ENCODE assay signal across 23 cellular contexts in the genomic region with DNA sequence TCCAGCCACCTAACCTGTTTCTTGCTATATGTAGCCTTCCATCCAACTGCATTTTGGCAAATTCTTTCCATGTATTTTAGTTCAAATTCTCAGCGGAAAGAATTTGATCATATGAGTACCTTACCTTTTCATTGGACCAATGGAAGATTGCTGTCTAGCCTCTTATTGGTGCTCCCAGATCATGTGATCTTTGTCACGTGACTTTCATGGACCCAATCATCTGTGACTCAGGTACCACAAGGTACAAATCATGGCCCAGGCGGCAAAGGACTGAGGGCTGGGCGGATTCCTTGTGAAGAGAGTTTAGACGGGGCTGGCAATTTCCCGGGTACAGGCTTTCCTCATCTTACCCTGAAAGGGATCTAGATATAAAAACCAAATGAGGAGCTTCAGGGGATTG.
DNase-seq lines count a peak whose midpoint lies in the region; ATAC-seq, FAIRE-seq and TF ChIP-seq lines count a peak whose summit lies in the region.
"Had no signal": no experiment of that assay in that cellular context is flagged by ENCODE, and none has a peak within 500 bp of the region (broad histone marks: within the 10 kb centered on the region; RNA-seq: fewer than 3 reads in every experiment).

No MANE protein-coding gene starts in this region.

- no peak overlapping the region for H3K4me2 ChIP-seq in astrocyte (ENCODE audit: low read length)
- H3K4me2 ChIP-seq: BLaER1 treated with 17β-estradiol and CSF1 and Interleukin-3, amounts not matched to agents 10 nM and 100 nM had no signal

- H3K27me3 ChIP-seq in cardiac muscle cell, result no peaks in the 10 kb centered on the region
- H3K27me3 ChIP-seq in heart left ventricle, result no peaks in the 10 kb centered on the region
- H3K27me3 ChIP-seq in astrocyte (ENCODE audit: insufficient read depth, low read length), result no peaks in the 10 kb centered on the region
- H3K27me3 ChIP-seq in esophagus muscularis mucosa, result no peaks in the 10 kb centered on the region
- no peaks in the 10 kb centered on the region for H3K27me3 ChIP-seq in brain microvascular endothelial cell (replicated peaks)
- H3K27me3 ChIP-seq: BLaER1 treated with 17β-estradiol and CSF1 and Interleukin-3, amounts not matched to agents 10 nM and 100 nM had no signal

- no peak overlapping the region for H3K4me3 Mint-ChIP-seq in astrocyte (ENCODE audit: unreplicated experiment)
- H3K4me3 Mint-ChIP-seq: B cell; CD8-positive, alpha-beta T cell; HFFc6 had no signal

- intact Hi-C loops in heart left ventricle (cut with DNase I) (no loop called here), esophagus muscularis mucosa (cut with DNase I) (no loop called here)

- H3K9ac ChIP-seq in astrocyte (ENCODE audit: low read length), result no peak overlapping the region
- H3K9ac ChIP-seq: BLaER1 treated with 17β-estradiol and CSF1 and Interleukin-3, amounts not matched to agents 10 nM and 100 nM; GM23248 had no signal

- TF ChIP-seq CTCF in cardiac muscle cell (IDR thresholded peaks at IDR 0.05; ENCODE audit: low read depth, low read length) (no peak), heart left ventricle (IDR thresholded peaks at IDR 0.05) (no peak), astrocyte (IDR thresholded peaks at IDR 0.05; ENCODE audit: insufficient read depth, low read depth, low read length) (no peak), esophagus muscularis mucosa (IDR thresholded peaks at IDR 0.05) (no peak), brain microvascular endothelial cell (IDR thresholded peaks at IDR 0.05; ENCODE audit: low read depth, low read length, missing control alignments) (no peak)

- peak overlapping the region; percentile 44 for H3K27ac ChIP-seq in cardiac muscle cell
- H3K27ac ChIP-seq in heart left ventricle, result no peak overlapping the region
- no peak overlapping the region for H3K27ac ChIP-seq in astrocyte (ENCODE audit: low read depth, low read length)
- no peak overlapping the region for H3K27ac ChIP-seq in esophagus muscularis mucosa (replicated peaks in 1 of 4)
- no peak overlapping the region for H3K27ac ChIP-seq in brain microvascular endothelial cell
- H3K27ac ChIP-seq: 22Rv1; BLaER1 treated with 17β-estradiol and CSF1 and Interleukin-3, amounts not matched to agents 10 nM and 100 nM; GM23248 had no signal

- TF ChIP-seq EP300 in Ishikawa (IDR thresholded peaks at IDR 0.05; ENCODE audit: borderline replicate concordance) (no peak), esophagus muscularis mucosa (IDR thresholded peaks at IDR 0.05) (no peak)

- H4K20me1 ChIP-seq in astrocyte (ENCODE audit: insufficient read depth, low read length), result no peaks in the 10 kb centered on the region
- H4K20me1 ChIP-seq: BLaER1 treated with 17β-estradiol and CSF1 and Interleukin-3, amounts not matched to agents 10 nM and 100 nM had no signal

- WGBS in heart left ventricle, 4 donors, result 91 to 95% (median 93%) methylated on average over 6 of the region's 6 CpGs
- 78% methylated on average over 6 of the region's 6 CpGs for WGBS in esophagus muscularis mucosa

- no peaks in the 10 kb centered on the region for H3K79me2 ChIP-seq in astrocyte (ENCODE audit: insufficient read depth, low read length)

- H3K4me1 Mint-ChIP-seq in astrocyte (ENCODE audit: low read depth, unreplicated experiment), result peaks cover 8% of the 10 kb centered on the region

- no peak for FAIRE-seq in astrocyte (lab: Jason Lieb, UNC)
- FAIRE-seq: G401.6, GM12892, GM18507 had no signal

- H3K4me1 ChIP-seq in cardiac muscle cell (ENCODE audit: low read depth) (peaks cover 10% of the 10 kb centered on the region), heart left ventricle (peaks cover 0 to 5% (median 0%) of the 10 kb centered on the region in 12 donors), astrocyte (ENCODE audit: insufficient read depth, low read length) (no peaks in the 10 kb centered on the region), esophagus muscularis mucosa (no peaks in the 10 kb centered on the region)

- DNase-seq in cardiac muscle cell (ENCODE audit: low read depth in 1 of 2, low spot score in 1 of 2) (no peak), heart left ventricle (no peak), astrocyte (ENCODE audit: low read depth) (no peak), esophagus muscularis mucosa (ENCODE audit: extremely low spot score) (peak; percentile 29), brain microvascular endothelial cell (no peak), ureter (ENCODE audit: low spot score) (no peak)
- DNase-seq: CD8-positive, alpha-beta T cell; DMS 273 treated with DMSO at 0.1 percent for 48 hours; DMS53; DND-41; GM23248; H7; HFFc6; KBM-7 had no signal

- no peaks in the 10 kb centered on the region for H3K36me3 Mint-ChIP-seq in astrocyte (ENCODE audit: low read depth, unreplicated experiment)
- H3K36me3 Mint-ChIP-seq: CD8-positive, alpha-beta T cell had no signal

- in situ Hi-C loops in brain microvascular endothelial cell (cut with HindIII; ENCODE audit: low pct_ligation_motif_present, low sequenced_read_pairs), result no loop called here

- ATAC-seq in heart left ventricle (no peak), HG03457 (IDR thresholded peaks at IDR 0.05; ENCODE audit: unreplicated experiment) (no peak)
- ATAC-seq: CD8-positive, alpha-beta T cell; HCT116 had no signal

- no peak for TF ChIP-seq POLR2A in heart left ventricle (IDR thresholded peaks at IDR 0.05)
- no peak for TF ChIP-seq POLR2A in esophagus muscularis mucosa (IDR thresholded peaks at IDR 0.05; ENCODE audit: low read depth)

- H2AFZ ChIP-seq in astrocyte (ENCODE audit: low read depth, low read length), result no peak overlapping the region
- H2AFZ ChIP-seq: GM23248 had no signal

- H3K27ac Mint-ChIP-seq in astrocyte (ENCODE audit: unreplicated experiment), result peak overlapping the region; percentile 38
- H3K27ac Mint-ChIP-seq: B cell; CD8-positive, alpha-beta T cell; HFFc6 had no signal

- TF ChIP-seq RAD21 in Ishikawa (IDR thresholded peaks at IDR 0.05; ENCODE audit: low read depth), result no peak

- H3K9me3 Mint-ChIP-seq in astrocyte (ENCODE audit: unreplicated experiment), result peaks cover 3% of the 10 kb centered on the region
- H3K9me3 Mint-ChIP-seq: CD8-positive, alpha-beta T cell had no signal

- H3K9me3 ChIP-seq in cardiac muscle cell (ENCODE audit: low read depth) (no peaks in the 10 kb centered on the region), heart left ventricle (no peaks in the 10 kb centered on the region), astrocyte (ENCODE audit: insufficient read depth, low read depth, low read length) (no peaks in the 10 kb centered on the region), esophagus muscularis mucosa (no peaks in the 10 kb centered on the region)
- H3K9me3 ChIP-seq: BLaER1 treated with 17β-estradiol and CSF1 and Interleukin-3, amounts not matched to agents 10 nM and 100 nM had no signal

- H3K36me3 ChIP-seq in cardiac muscle cell (no peaks in the 10 kb centered on the region), heart left ventricle (no peaks in the 10 kb centered on the region), astrocyte (ENCODE audit: insufficient read depth, low read length) (no peaks in the 10 kb centered on the region), esophagus muscularis mucosa (no peaks in the 10 kb centered on the region), brain microvascular endothelial cell (replicated peaks) (no peaks in the 10 kb centered on the region)
- H3K36me3 ChIP-seq: BLaER1 treated with 17β-estradiol and CSF1 and Interleukin-3, amounts not matched to agents 10 nM and 100 nM had no signal

- no peak overlapping the region for H3K4me3 ChIP-seq in cardiac muscle cell
- H3K4me3 ChIP-seq in heart left ventricle, result no peak overlapping the region
- no peak overlapping the region for H3K4me3 ChIP-seq in astrocyte (ENCODE audit: insufficient read depth, low read depth, low read length)
- H3K4me3 ChIP-seq in esophagus muscularis mucosa, result no peak overlapping the region
- no peak overlapping the region for H3K4me3 ChIP-seq in brain microvascular endothelial cell (ENCODE audit: low read depth, low read length)
- H3K4me3 ChIP-seq: BLaER1 treated with 17β-estradiol and CSF1 and Interleukin-3, amounts not matched to agents 10 nM and 100 nM; GM23248 had no signal

- peaks cover 7% of the 10 kb centered on the region for H3K27me3 Mint-ChIP-seq in astrocyte (ENCODE audit: low read depth, unreplicated experiment)

TF ChIP-seq in Ishikawa, 13 proteins besides CTCF, POLR2A, EP300 and RAD21 (continues in another document):
- TF ChIP-seq, protein P1, sequence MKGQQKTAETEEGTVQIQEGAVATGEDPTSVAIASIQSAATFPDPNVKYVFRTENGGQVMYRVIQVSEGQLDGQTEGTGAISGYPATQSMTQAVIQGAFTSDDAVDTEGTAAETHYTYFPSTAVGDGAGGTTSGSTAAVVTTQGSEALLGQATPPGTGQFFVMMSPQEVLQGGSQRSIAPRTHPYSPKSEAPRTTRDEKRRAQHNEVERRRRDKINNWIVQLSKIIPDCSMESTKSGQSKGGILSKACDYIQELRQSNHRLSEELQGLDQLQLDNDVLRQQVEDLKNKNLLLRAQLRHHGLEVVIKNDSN (IDR thresholded peaks at IDR 0.05), result peak; percentile 36; the same call in 1 of the 2 replicates
- TF ChIP-seq ZBTB7A (IDR thresholded peaks at IDR 0.05; ENCODE audit: low read depth) (no peak), TCF12 (IDR thresholded peaks at IDR 0.05; ENCODE audit: low read depth) (no peak), TAF1 (IDR thresholded peaks at IDR 0.05; ENCODE audit: low read depth) (no peak), CREB1 (IDR thresholded peaks at IDR 0.05; ENCODE audit: low read depth) (no peak)
- TF ChIP-seq, protein P2, sequence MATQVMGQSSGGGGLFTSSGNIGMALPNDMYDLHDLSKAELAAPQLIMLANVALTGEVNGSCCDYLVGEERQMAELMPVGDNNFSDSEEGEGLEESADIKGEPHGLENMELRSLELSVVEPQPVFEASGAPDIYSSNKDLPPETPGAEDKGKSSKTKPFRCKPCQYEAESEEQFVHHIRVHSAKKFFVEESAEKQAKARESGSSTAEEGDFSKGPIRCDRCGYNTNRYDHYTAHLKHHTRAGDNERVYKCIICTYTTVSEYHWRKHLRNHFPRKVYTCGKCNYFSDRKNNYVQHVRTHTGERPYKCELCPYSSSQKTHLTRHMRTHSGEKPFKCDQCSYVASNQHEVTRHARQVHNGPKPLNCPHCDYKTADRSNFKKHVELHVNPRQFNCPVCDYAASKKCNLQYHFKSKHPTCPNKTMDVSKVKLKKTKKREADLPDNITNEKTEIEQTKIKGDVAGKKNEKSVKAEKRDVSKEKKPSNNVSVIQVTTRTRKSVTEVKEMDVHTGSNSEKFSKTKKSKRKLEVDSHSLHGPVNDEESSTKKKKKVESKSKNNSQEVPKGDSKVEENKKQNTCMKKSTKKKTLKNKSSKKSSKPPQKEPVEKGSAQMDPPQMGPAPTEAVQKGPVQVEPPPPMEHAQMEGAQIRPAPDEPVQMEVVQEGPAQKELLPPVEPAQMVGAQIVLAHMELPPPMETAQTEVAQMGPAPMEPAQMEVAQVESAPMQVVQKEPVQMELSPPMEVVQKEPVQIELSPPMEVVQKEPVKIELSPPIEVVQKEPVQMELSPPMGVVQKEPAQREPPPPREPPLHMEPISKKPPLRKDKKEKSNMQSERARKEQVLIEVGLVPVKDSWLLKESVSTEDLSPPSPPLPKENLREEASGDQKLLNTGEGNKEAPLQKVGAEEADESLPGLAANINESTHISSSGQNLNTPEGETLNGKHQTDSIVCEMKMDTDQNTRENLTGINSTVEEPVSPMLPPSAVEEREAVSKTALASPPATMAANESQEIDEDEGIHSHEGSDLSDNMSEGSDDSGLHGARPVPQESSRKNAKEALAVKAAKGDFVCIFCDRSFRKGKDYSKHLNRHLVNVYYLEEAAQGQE (IDR thresholded peaks at IDR 0.05; ENCODE audit: low read depth), result no peak
